ENCODE assay signal across 11 cellular contexts in genomic region chr10:33612551-33612950, GRCh38.
DNase-seq lines count a peak whose midpoint lies in the region; ATAC-seq, FAIRE-seq and TF ChIP-seq lines count a peak whose summit lies in the region.
"Had no signal": no experiment of that assay in that cellular context is flagged by ENCODE, and none has a peak within 500 bp of the region (broad histone marks: within the 10 kb centered on the region; RNA-seq: fewer than 3 reads in every experiment).

No MANE protein-coding gene starts in this region.

- CTCF ChIA-PET in CD4-positive, alpha-beta memory T cell (lab: Charles Lee; ENCODE audit: partially characterized antibody): no interaction called here
- CTCF ChIA-PET in naive thymus-derived CD4-positive, alpha-beta T cell (lab: Charles Lee): no interaction called here

- H3K4me1 ChIP-seq in CD4-positive, alpha-beta memory T cell (ENCODE audit: insufficient read depth, low read length): no peaks in the 10 kb centered on the region
- H3K4me1 ChIP-seq in naive thymus-derived CD4-positive, alpha-beta T cell (ENCODE audit: control insufficient read depth in 2 of 2, insufficient read depth in 2 of 2, low read length in 2 of 2): no peaks in the 10 kb centered on the region

- peaks cover 5 to 7% (median 7%) of the 10 kb centered on the region in 4 donors for H3K4me1 Mint-ChIP-seq in CD4-positive, alpha-beta memory T cell
- no peaks in the 10 kb centered on the region for H3K4me1 Mint-ChIP-seq in naive thymus-derived CD4-positive, alpha-beta T cell
- peaks cover 8% of the 10 kb centered on the region for H3K4me1 Mint-ChIP-seq in activated T-cell treated with anti-CD3 and anti-CD28 coated beads, Interleukin-2, amount 50 U/mL, for 24 hours (ENCODE audit: low read depth)

- peaks cover 2 to 11% of the 10 kb centered on the region in 2 donors for H3K36me3 Mint-ChIP-seq in CD4-positive, alpha-beta memory T cell
- H3K36me3 Mint-ChIP-seq in naive thymus-derived CD4-positive, alpha-beta T cell: peaks cover 0 to 11% (median 6%) of the 10 kb centered on the region in 5 donors
- H3K36me3 Mint-ChIP-seq in activated T-cell treated with anti-CD3 and anti-CD28 coated beads, Interleukin-2, amount 50 U/mL, for 24 hours (ENCODE audit: low read depth): no peaks in the 10 kb centered on the region

- H3K9me3 Mint-ChIP-seq in CD4-positive, alpha-beta memory T cell: peaks cover 5 to 30% (median 24%) of the 10 kb centered on the region in 8 donors
- H3K9me3 Mint-ChIP-seq in naive thymus-derived CD4-positive, alpha-beta T cell: peaks cover 0 to 39% (median 16%) of the 10 kb centered on the region in 11 donors
- H3K9me3 Mint-ChIP-seq in activated T-cell treated with anti-CD3 and anti-CD28 coated beads, Interleukin-2, amount 50 U/mL, for 24 hours: peaks cover 19% of the 10 kb centered on the region

- peaks cover 0 to 5% of the 10 kb centered on the region in 2 donors for H3K27me3 Mint-ChIP-seq in CD4-positive, alpha-beta memory T cell
- H3K27me3 Mint-ChIP-seq in naive thymus-derived CD4-positive, alpha-beta T cell: peaks cover 0 to 24% (median 6%) of the 10 kb centered on the region in 5 donors
- no peaks in the 10 kb centered on the region for H3K27me3 Mint-ChIP-seq in activated T-cell treated with anti-CD3 and anti-CD28 coated beads, Interleukin-2, amount 50 U/mL, for 24 hours

- DNase-seq in CD4-positive, alpha-beta memory T cell: peak in 1 of 5 donors; percentile 2
- DNase-seq in LHCN-M2 (ENCODE audit: low read depth) (peak; percentile 67), epithelial cell of esophagus (ENCODE audit: low read depth) (peak; percentile 76), GM10266 (ENCODE audit: extremely low spot score) (no peak), frontal cortex (ENCODE audit: low spot score in 2 of 2) (no peak), GM19239 (ENCODE audit: insufficient read length, low spot score) (no peak)
- DNase-seq in naive thymus-derived CD4-positive, alpha-beta T cell: no peak
- DNase-seq in activated T-cell treated with anti-CD3 and anti-CD28 coated beads, Interleukin-2, amount 50 U/mL, for 24 hours: no peak

- peak; percentile 50 for ATAC-seq in naive thymus-derived CD4-positive, alpha-beta T cell
- ATAC-seq: naive thymus-derived CD8-positive, alpha-beta T cell had no signal

- no peaks in the 10 kb centered on the region for H3K9me3 ChIP-seq in CD4-positive, alpha-beta memory T cell (ENCODE audit: control insufficient read depth in 1 of 2, low read length in 2 of 2)
- no peaks in the 10 kb centered on the region for H3K9me3 ChIP-seq in naive thymus-derived CD4-positive, alpha-beta T cell (ENCODE audit: control insufficient read depth in 2 of 3, low read length in 3 of 3)

- no peak for TF ChIP-seq CTCF in epithelial cell of esophagus (IDR thresholded peaks at IDR 0.05; ENCODE audit: insufficient read depth, low read depth, low read length, missing control alignments)
- no peak for TF ChIP-seq CTCF in GM10266 (IDR thresholded peaks at IDR 0.05; ENCODE audit: control insufficient read depth, insufficient read depth, low read depth, missing control alignments)

- peak overlapping the region in 4 of 7 donors; percentile 6 to 59 (median 30) for H3K27ac Mint-ChIP-seq in CD4-positive, alpha-beta memory T cell
- no peak overlapping the region for H3K27ac Mint-ChIP-seq in naive thymus-derived CD4-positive, alpha-beta T cell
- no peak overlapping the region for H3K27ac Mint-ChIP-seq in activated T-cell treated with anti-CD3 and anti-CD28 coated beads, Interleukin-2, amount 50 U/mL, for 24 hours
- H3K27ac Mint-ChIP-seq: naive thymus-derived CD8-positive, alpha-beta T cell had no signal

- H3K27me3 ChIP-seq in CD4-positive, alpha-beta memory T cell (ENCODE audit: insufficient read depth, low read length): no peaks in the 10 kb centered on the region
- no peaks in the 10 kb centered on the region for H3K27me3 ChIP-seq in naive thymus-derived CD4-positive, alpha-beta T cell (ENCODE audit: control insufficient read depth in 2 of 2, insufficient read depth in 2 of 2, low read length in 2 of 2)

- intact Hi-C loops in CD4-positive, alpha-beta memory T cell (cut with micrococcal nuclease): no loop called here
- intact Hi-C loops in naive thymus-derived CD4-positive, alpha-beta T cell (cut with micrococcal nuclease): no loop called here

- no peaks in the 10 kb centered on the region for H3K36me3 ChIP-seq in CD4-positive, alpha-beta memory T cell (ENCODE audit: insufficient read depth, low read length)
- no peaks in the 10 kb centered on the region for H3K36me3 ChIP-seq in naive thymus-derived CD4-positive, alpha-beta T cell (ENCODE audit: control insufficient read depth in 2 of 3, insufficient read depth in 3 of 3, low read length in 3 of 3)

- H3K4me3 Mint-ChIP-seq in CD4-positive, alpha-beta memory T cell: peak overlapping the region in 7 of 8 donors; percentile 26 to 70 (median 52)
- H3K4me3 Mint-ChIP-seq in naive thymus-derived CD4-positive, alpha-beta T cell: no peak overlapping the region
- no peak overlapping the region for H3K4me3 Mint-ChIP-seq in activated T-cell treated with anti-CD3 and anti-CD28 coated beads, Interleukin-2, amount 50 U/mL, for 24 hours

- no peak overlapping the region for H3K4me3 ChIP-seq in CD4-positive, alpha-beta memory T cell (ENCODE audit: low read length in 2 of 2)
- H3K4me3 ChIP-seq in epithelial cell of esophagus (ENCODE audit: low read length): no peak overlapping the region
- no peak overlapping the region for H3K4me3 ChIP-seq in naive thymus-derived CD4-positive, alpha-beta T cell (ENCODE audit: low read length)

- POLR2A ChIA-PET in CD4-positive, alpha-beta memory T cell (lab: Charles Lee; ENCODE audit: partially characterized antibody): no interaction called here
- POLR2A ChIA-PET in naive thymus-derived CD4-positive, alpha-beta T cell (lab: Charles Lee): no interaction called here

- no peak overlapping the region for H3K27ac ChIP-seq in CD4-positive, alpha-beta memory T cell (ENCODE audit: low read depth, low read length)
- no peak overlapping the region for H3K27ac ChIP-seq in naive thymus-derived CD4-positive, alpha-beta T cell (ENCODE audit: low read depth, low read length)
- H3K27ac ChIP-seq: VCaP had no signal

- FAIRE-seq in frontal cortex (lab: Jason Lieb, UNC): no peak
- FAIRE-seq in GM19239 (lab: Jason Lieb, UNC): no peak
- FAIRE-seq: colon had no signal

Comparison
In these comparisons a context has a peak if more than half of its experiments do, and no peak if none do; other contexts are left out.
1. DNase-seq: peak in LHCN-M2 (single experiment) and epithelial cell of esophagus (single experiment); none in naive thymus-derived CD4-positive, alpha-beta T cell (0 of 9), activated T-cell treated with anti-CD3 and anti-CD28 coated beads, Interleukin-2, amount 50 U/mL, for 24 hours (single experiment), GM10266 (single experiment), frontal cortex (0 of 2) and GM19239 (single experiment).
2. H3K27ac Mint-ChIP-seq: peak in CD4-positive, alpha-beta memory T cell (4 of 7); none in naive thymus-derived CD4-positive, alpha-beta T cell (0 of 9) and activated T-cell treated with anti-CD3 and anti-CD28 coated beads, Interleukin-2, amount 50 U/mL, for 24 hours (single experiment).
3. H3K4me3 Mint-ChIP-seq: peak in CD4-positive, alpha-beta memory T cell (7 of 8); none in naive thymus-derived CD4-positive, alpha-beta T cell (0 of 10) and activated T-cell treated with anti-CD3 and anti-CD28 coated beads, Interleukin-2, amount 50 U/mL, for 24 hours (single experiment).